Comparison of ENCODE assay signal across 16 cellular contexts in the genomic region with DNA sequence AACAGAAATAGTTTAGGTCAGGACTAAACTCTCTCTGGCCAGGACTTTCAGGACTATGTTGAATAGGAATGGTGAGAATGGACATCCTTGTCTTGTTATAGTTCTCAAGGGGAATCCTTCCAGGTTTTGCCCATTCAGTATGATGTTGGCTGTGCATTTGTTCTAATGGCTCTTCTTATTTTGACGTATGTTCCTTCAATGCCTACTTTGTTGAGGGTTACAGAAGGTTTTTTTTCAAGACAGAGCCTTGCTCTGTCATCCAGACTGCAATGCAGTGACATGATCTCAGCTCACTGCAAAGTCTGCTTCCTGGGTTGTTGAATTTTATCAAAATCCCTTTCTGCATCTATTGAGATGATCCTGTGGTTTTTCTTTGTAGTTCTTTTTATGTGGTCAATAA.
DNase-seq lines count a peak whose midpoint lies in the region; ATAC-seq and TF ChIP-seq lines count a peak whose summit lies in the region.
"Had no signal": no experiment of that assay in that cellular context is flagged by ENCODE, and none has a peak within 500 bp of the region (broad histone marks: within the 10 kb centered on the region; RNA-seq: fewer than 3 reads in every experiment).

No MANE protein-coding gene starts in this region.

- ATAC-seq in natural killer cell (no peak), GM18858 (IDR thresholded peaks at IDR 0.05; ENCODE audit: unreplicated experiment) (no peak)
- ATAC-seq in natural killer cell treated with Interleukin-12 subunit alpha and Interleukin-12 subunit beta and Interleukin-15 and Interleukin-18, amount 100 ng/mL, for 72 hours, result no peak
- ATAC-seq in central memory CD8-positive, alpha-beta T cell (replicated peaks; ENCODE audit: extremely low read depth, poor library complexity, severe bottlenecking), result no peak
- no peak for ATAC-seq in activated CD8-positive, alpha-beta T cell treated with anti-CD3 and anti-CD28 coated beads, Interleukin-2, amount 10 ng/mL, durations not matched to agents 7 days and 5 days
- ATAC-seq: A549; CD8-positive, alpha-beta T cell had no signal

- H3K9me3 Mint-ChIP-seq in natural killer cell (no peaks in the 10 kb centered on the region), immature natural killer cell (peaks cover 0 to 1% (median 0%) of the 10 kb centered on the region in 6 donors)
- peaks cover 8% of the 10 kb centered on the region for H3K9me3 Mint-ChIP-seq in natural killer cell treated with Interleukin-12 subunit alpha and Interleukin-12 subunit beta and Interleukin-15 and Interleukin-18, amount 100 ng/mL, for 72 hours
- no peaks in the 10 kb centered on the region for H3K9me3 Mint-ChIP-seq in central memory CD8-positive, alpha-beta T cell
- peaks cover 12% of the 10 kb centered on the region for H3K9me3 Mint-ChIP-seq in activated CD8-positive, alpha-beta T cell treated with anti-CD3 and anti-CD28 coated beads, Interleukin-2, amount 10 ng/mL, durations not matched to agents 7 days and 5 days (ENCODE audit: insufficient read depth)
- H3K9me3 Mint-ChIP-seq: CD8-positive, alpha-beta T cell had no signal

- H3K27me3 Mint-ChIP-seq in natural killer cell (ENCODE audit: low read depth in 2 of 2) (no peaks in the 10 kb centered on the region), immature natural killer cell (ENCODE audit: low read depth in 3 of 3) (peaks cover 0 to 3% (median 1%) of the 10 kb centered on the region in 3 donors)
- H3K27me3 Mint-ChIP-seq in natural killer cell treated with Interleukin-12 subunit alpha and Interleukin-12 subunit beta and Interleukin-15 and Interleukin-18, amount 100 ng/mL, for 72 hours, result no peaks in the 10 kb centered on the region
- no peaks in the 10 kb centered on the region for H3K27me3 Mint-ChIP-seq in central memory CD8-positive, alpha-beta T cell
- peaks cover 4% of the 10 kb centered on the region for H3K27me3 Mint-ChIP-seq in activated CD8-positive, alpha-beta T cell treated with anti-CD3 and anti-CD28 coated beads, Interleukin-2, amount 10 ng/mL, durations not matched to agents 7 days and 5 days (ENCODE audit: low read depth)

- H3K36me3 Mint-ChIP-seq in natural killer cell (no peaks in the 10 kb centered on the region), immature natural killer cell (peaks cover 0 to 5% (median 0%) of the 10 kb centered on the region in 3 donors)
- H3K36me3 Mint-ChIP-seq in natural killer cell treated with Interleukin-12 subunit alpha and Interleukin-12 subunit beta and Interleukin-15 and Interleukin-18, amount 100 ng/mL, for 72 hours, result peaks cover 35% of the 10 kb centered on the region
- no peaks in the 10 kb centered on the region for H3K36me3 Mint-ChIP-seq in central memory CD8-positive, alpha-beta T cell (ENCODE audit: insufficient read depth)
- H3K36me3 Mint-ChIP-seq in activated CD8-positive, alpha-beta T cell treated with anti-CD3 and anti-CD28 coated beads, Interleukin-2, amount 10 ng/mL, durations not matched to agents 7 days and 5 days (ENCODE audit: low read depth), result peaks cover 17% of the 10 kb centered on the region
- H3K36me3 Mint-ChIP-seq: CD8-positive, alpha-beta T cell had no signal

- H3K4me3 Mint-ChIP-seq in natural killer cell, result peak overlapping the region; percentile 40
- no peak overlapping the region for H3K4me3 Mint-ChIP-seq in natural killer cell treated with Interleukin-12 subunit alpha and Interleukin-12 subunit beta and Interleukin-15 and Interleukin-18, amount 100 ng/mL, for 72 hours
- H3K4me3 Mint-ChIP-seq in central memory CD8-positive, alpha-beta T cell, result peak overlapping the region; percentile 29
- peak overlapping the region; percentile 22 to 56 (median 38) for H3K4me3 Mint-ChIP-seq in immature natural killer cell
- H3K4me3 Mint-ChIP-seq in activated CD8-positive, alpha-beta T cell treated with anti-CD3 and anti-CD28 coated beads, Interleukin-2, amount 10 ng/mL, durations not matched to agents 7 days and 5 days, result no peak overlapping the region
- H3K4me3 Mint-ChIP-seq: B cell; CD4-positive, alpha-beta T cell; CD8-positive, alpha-beta T cell had no signal

- H3K27ac Mint-ChIP-seq in natural killer cell, result peak overlapping the region; percentile 9 to 76
- no peak overlapping the region for H3K27ac Mint-ChIP-seq in natural killer cell treated with Interleukin-12 subunit alpha and Interleukin-12 subunit beta and Interleukin-15 and Interleukin-18, amount 100 ng/mL, for 72 hours
- no peak overlapping the region for H3K27ac Mint-ChIP-seq in central memory CD8-positive, alpha-beta T cell (ENCODE audit: low read depth)
- peak overlapping the region in 3 of 6 donors; percentile 14 to 22 (median 21) for H3K27ac Mint-ChIP-seq in immature natural killer cell
- H3K27ac Mint-ChIP-seq in activated CD8-positive, alpha-beta T cell treated with anti-CD3 and anti-CD28 coated beads, Interleukin-2, amount 10 ng/mL, durations not matched to agents 7 days and 5 days, result no peak overlapping the region
- H3K27ac Mint-ChIP-seq: B cell; CD4-positive, alpha-beta T cell; CD8-positive, alpha-beta T cell had no signal

- no peak for DNase-seq in natural killer cell
- DNase-seq in natural killer cell treated with Interleukin-12 subunit alpha and Interleukin-12 subunit beta and Interleukin-15 and Interleukin-18, amount 100 ng/mL, for 72 hours (ENCODE audit: low spot score), result no peak
- DNase-seq in central memory CD8-positive, alpha-beta T cell (ENCODE audit: low spot score in 2 of 2), result no peak
- no peak for DNase-seq in immature natural killer cell
- no peak for DNase-seq in SKM-1 treated with dmso at 0.1 percent for 144 hours (lab: John Stamatoyannopoulos, UW; ENCODE audit: unreplicated experiment)
- no peak for DNase-seq in activated CD8-positive, alpha-beta T cell treated with anti-CD3 and anti-CD28 coated beads, Interleukin-2, amount 10 ng/mL, durations not matched to agents 7 days and 5 days
- DNase-seq: AML-193; Caco-2; Calu3; CD4-positive, alpha-beta T cell; CD8-positive, alpha-beta T cell; DMS79 treated with DMSO at 0.1 percent for 48 hours; GF-D8 had no signal

- H3K4me1 Mint-ChIP-seq in natural killer cell (peaks cover 65 to 66% of the 10 kb centered on the region in 2 donors), immature natural killer cell (peaks cover 70 to 72% of the 10 kb centered on the region in 2 donors)
- H3K4me1 Mint-ChIP-seq in natural killer cell treated with Interleukin-12 subunit alpha and Interleukin-12 subunit beta and Interleukin-15 and Interleukin-18, amount 100 ng/mL, for 72 hours (ENCODE audit: low read depth in 2 of 2), result peaks cover 43 to 56% of the 10 kb centered on the region in 2 donors
- H3K4me1 Mint-ChIP-seq in central memory CD8-positive, alpha-beta T cell, result peaks cover 66% of the 10 kb centered on the region
- peaks cover 29% of the 10 kb centered on the region for H3K4me1 Mint-ChIP-seq in activated CD8-positive, alpha-beta T cell treated with anti-CD3 and anti-CD28 coated beads, Interleukin-2, amount 10 ng/mL, durations not matched to agents 7 days and 5 days (ENCODE audit: low read depth)

- CTCF ChIA-PET in activated CD8-positive, alpha-beta T cell treated with anti-CD3 and anti-CD28 coated beads, Interleukin-2, amount 10 ng/mL, durations not matched to agents 7 days and 5 days (lab: Charles Lee), result interaction anchor here (0.7 to 1.7 kb wide), 2 partner anchors 117 to 154 kb away, joined by 3 read pairs; no protein-coding TSS in a partner anchor

- intact Hi-C loops in natural killer cell (cut with micrococcal nuclease), result no loop called here

- TF ChIP-seq CTCF in natural killer cell (IDR thresholded peaks at IDR 0.05), result no peak

- POLR2A ChIA-PET in activated CD8-positive, alpha-beta T cell treated with anti-CD3 and anti-CD28 coated beads, Interleukin-2, amount 10 ng/mL, durations not matched to agents 7 days and 5 days (lab: Charles Lee), result no interaction called here

Comparison
In these comparisons a context has a peak if more than half of its experiments do, and no peak if none do; other contexts are left out.
1. H3K27ac Mint-ChIP-seq: peak in natural killer cell (2 of 2); none in natural killer cell treated with Interleukin-12 subunit alpha and Interleukin-12 subunit beta and Interleukin-15 and Interleukin-18, amount 100 ng/mL, for 72 hours (0 of 2), central memory CD8-positive, alpha-beta T cell (single experiment) and activated CD8-positive, alpha-beta T cell treated with anti-CD3 and anti-CD28 coated beads, Interleukin-2, amount 10 ng/mL, durations not matched to agents 7 days and 5 days (single experiment).
2. H3K4me3 Mint-ChIP-seq: peak in natural killer cell (single experiment), central memory CD8-positive, alpha-beta T cell (single experiment) and immature natural killer cell (5 of 5); none in natural killer cell treated with Interleukin-12 subunit alpha and Interleukin-12 subunit beta and Interleukin-15 and Interleukin-18, amount 100 ng/mL, for 72 hours (single experiment) and activated CD8-positive, alpha-beta T cell treated with anti-CD3 and anti-CD28 coated beads, Interleukin-2, amount 10 ng/mL, durations not matched to agents 7 days and 5 days (single experiment).